36 cellular contexts compared by ENCODE assay signal in the genomic region with DNA sequence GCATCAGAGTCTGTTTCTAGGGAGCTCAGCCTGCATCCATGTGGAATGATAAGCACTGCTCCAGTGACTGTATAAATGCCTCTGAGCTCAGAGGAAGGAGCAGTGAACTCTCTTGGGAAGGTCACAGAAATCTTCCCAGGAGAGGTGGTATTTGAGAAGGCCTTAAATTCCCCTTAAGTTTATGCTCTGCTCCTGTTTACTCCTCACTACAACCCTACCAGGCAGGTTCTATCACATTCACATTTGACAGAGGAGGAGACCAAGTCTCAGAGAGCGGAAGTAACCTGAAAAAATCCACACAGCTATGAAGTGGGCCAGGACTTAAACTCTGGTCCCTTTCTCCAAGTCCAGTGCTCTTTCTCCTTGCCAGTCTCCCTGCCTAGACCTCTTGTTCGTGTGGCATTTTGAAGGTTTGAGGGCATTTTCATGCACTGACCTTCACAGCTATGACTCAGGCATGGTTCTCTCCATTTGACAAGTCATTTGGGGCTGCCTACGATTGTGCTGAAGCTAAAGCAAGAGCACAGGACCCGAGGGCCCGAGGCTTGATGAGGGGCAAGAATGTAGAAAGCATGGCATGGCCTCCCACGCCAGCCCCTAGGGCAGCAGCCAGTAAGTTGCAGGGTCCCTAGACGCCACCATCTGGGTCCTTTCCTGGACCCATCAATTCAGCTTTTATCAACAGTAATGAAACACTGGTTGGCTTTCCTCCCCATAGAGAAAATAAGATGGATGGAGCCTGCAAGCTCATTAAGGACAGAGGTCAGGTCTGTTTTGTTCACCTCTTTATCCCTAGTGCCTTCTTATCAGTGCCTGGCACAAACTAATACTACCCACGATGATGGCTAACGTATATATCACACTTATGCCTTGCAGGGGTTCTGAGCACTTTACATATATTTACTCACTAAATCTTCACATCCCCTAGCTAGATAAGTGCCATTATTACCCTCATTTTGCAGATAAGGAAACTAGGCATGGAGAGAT. TPM values are rescaled to one million over a fixed set of nuclear protein-coding genes. Genes with fewer than 3 reads are reported as not detected.
"Had no signal": no experiment of that assay in that cellular context is flagged by ENCODE, and none has a peak within 500 bp of the region (broad histone marks: within the 10 kb centered on the region; RNA-seq: fewer than 3 reads in every experiment).

No MANE protein-coding gene starts in this region.

- H3K27me3 ChIP-seq: upper lobe of left lung, vagina had no signal

- H3K27me3 Mint-ChIP-seq: effector memory CD8-positive, alpha-beta T cell had no signal

- H3K36me3 Mint-ChIP-seq: activated CD4-positive, alpha-beta memory T cell treated with anti-CD3 and anti-CD28 coated beads for 36 hours; activated naive CD8-positive, alpha-beta T cell treated with anti-CD3 and anti-CD28 coated beads, Interleukin-2, amount 10 ng/mL, durations not matched to agents 7 days and 5 days had no signal

- H3K4me3 ChIP-seq: left lung, lung, upper lobe of left lung, vagina had no signal

- ATAC-seq: effector memory CD8-positive, alpha-beta T cell; left lung; right cardiac atrium had no signal

- H3K9ac ChIP-seq: parathyroid adenoma had no signal

- H3K9me3 ChIP-seq: upper lobe of left lung, vagina had no signal

- H2AFZ ChIP-seq: parathyroid adenoma had no signal

- H3K4me1 ChIP-seq: parathyroid adenoma, vagina had no signal

- DNase-seq: activated CD4-positive, alpha-beta memory T cell treated with anti-CD3 and anti-CD28 coated beads for 36 hours; activated CD4-positive, alpha-beta T cell treated with anti-CD3 and anti-CD28 coated beads for 48 hours; activated CD8-positive, alpha-beta memory T cell treated with anti-CD3 and anti-CD28 coated beads, Interleukin-2, amount 50 U/mL, for 4 hours; activated gamma-delta T cell; activated naive CD4-positive, alpha-beta T cell treated with anti-CD3 and anti-CD28 coated beads, Interleukin-2, amount 10 ng/mL, durations not matched to agents 7 days and 5 days; activated naive CD8-positive, alpha-beta T cell treated with anti-CD3 and anti-CD28 coated beads, Interleukin-2, amount 10 ng/mL, durations not matched to agents 7 days and 5 days; activated T-cell treated with anti-CD3 and anti-CD28 coated beads, Interleukin-2, amount 50 U/mL, for 1 hour; amniotic stem cell; brain microvascular endothelial cell; cortex of kidney; effector memory CD8-positive, alpha-beta T cell; foreskin fibroblast; head of caudate nucleus; hypothalamus; kidney glomerular epithelial cell; left lung; mesendoderm; occipital lobe; right cardiac atrium; stimulated activated CD4-positive, alpha-beta T cell treated with anti-CD3 and anti-CD28 coated beads, Interleukin-2, amount 100 ng/mL, for 48 hours; stimulated activated naive CD4-positive, alpha-beta T cell treated with Interleukin-2 at 50 U/mL for 16 hours; substantia nigra; T-helper 9 cell; upper lobe of left lung had no signal

- H3K27ac Mint-ChIP-seq: activated CD4-positive, alpha-beta memory T cell treated with anti-CD3 and anti-CD28 coated beads for 36 hours; activated naive CD4-positive, alpha-beta T cell treated with anti-CD3 and anti-CD28 coated beads, Interleukin-2, amount 10 ng/mL, durations not matched to agents 7 days and 5 days; activated naive CD8-positive, alpha-beta T cell treated with anti-CD3 and anti-CD28 coated beads, Interleukin-2, amount 10 ng/mL, durations not matched to agents 7 days and 5 days; effector memory CD8-positive, alpha-beta T cell had no signal

- H3K36me3 ChIP-seq: brain microvascular endothelial cell, left lung, upper lobe of left lung, vagina had no signal

- H3K27ac ChIP-seq: brain microvascular endothelial cell, left lung, parathyroid adenoma, upper lobe of left lung, vagina, VCaP had no signal

- H3K4me3 Mint-ChIP-seq: activated CD4-positive, alpha-beta memory T cell treated with anti-CD3 and anti-CD28 coated beads for 36 hours; activated naive CD4-positive, alpha-beta T cell treated with anti-CD3 and anti-CD28 coated beads, Interleukin-2, amount 10 ng/mL, durations not matched to agents 7 days and 5 days; activated naive CD8-positive, alpha-beta T cell treated with anti-CD3 and anti-CD28 coated beads, Interleukin-2, amount 10 ng/mL, durations not matched to agents 7 days and 5 days; effector memory CD8-positive, alpha-beta T cell; neural crest cell had no signal

RNA-seq across cellular contexts. Expression of a gene that starts 5.4 kb away (rescaled TPM):
- total RNA-seq: chondrocyte, endothelial cell of umbilical vein had no signal
- polyA plus RNA-seq: endothelial cell of umbilical vein had no signal

RNA-seq across cellular contexts. Expression of a gene that starts 5.8 kb away (rescaled TPM):
- total RNA-seq: activated naive CD8-positive, alpha-beta T cell treated with anti-CD3 and anti-CD28 coated beads, Interleukin-2, amount 10 ng/mL, durations not matched to agents 7 days and 5 days; astrocyte; cardiac septum; chondrocyte; endothelial cell of umbilical vein; left lung; mucosa of gallbladder; neural crest cell; occipital lobe; vagina had no signal
- polyA plus RNA-seq: endothelial cell of umbilical vein, lung had no signal

RNA-seq across cellular contexts. Expression of a gene that starts 41.4 kb away (rescaled TPM):
- total RNA-seq: activated CD4-positive, alpha-beta memory T cell treated with anti-CD3 and anti-CD28 coated beads for 36 hours; activated CD8-positive, alpha-beta memory T cell treated with anti-CD3 and anti-CD28 coated beads for 36 hours; activated naive CD8-positive, alpha-beta T cell treated with anti-CD3 and anti-CD28 coated beads, Interleukin-2, amount 10 ng/mL, durations not matched to agents 7 days and 5 days; cardiac septum; chondrocyte; endothelial cell of umbilical vein; left lung; lung; neural crest cell; occipital lobe; right cardiac atrium; T-helper 1 cell treated with Interleukin-12 subunit alpha and Interleukin-12 subunit beta and Interleukin-4 antibody, amounts not matched to agents 30 ng/mL and 1 ng/mL, for 36 hours; upper lobe of left lung; vagina had no signal
- polyA plus RNA-seq: endothelial cell of umbilical vein, lung, right cardiac atrium had no signal
